ENCODE assay signal across 8 cellular contexts in genomic region chr1:33367488-33368405, GRCh38. TPM values are rescaled to one million over a fixed set of nuclear protein-coding genes. Genes with fewer than 3 reads are reported as not detected.
DNase-seq lines count a peak whose midpoint lies in the region; ATAC-seq and TF ChIP-seq lines count a peak whose summit lies in the region.

No MANE protein-coding gene starts in this region.

- no peak overlapping the region for H3K9ac ChIP-seq in NT2/D1 (ENCODE audit: insufficient read length, low read depth)

- H3K27me3 ChIP-seq in NT2/D1 (ENCODE audit: insufficient read depth, insufficient read length) = no peaks in the 10 kb centered on the region

- H3K4me3 ChIP-seq in NT2/D1 (ENCODE audit: insufficient read length, low read depth) = no peak overlapping the region
- H3K4me3 ChIP-seq in epithelial cell of esophagus (ENCODE audit: low read length) = no peak overlapping the region
- H3K4me3 ChIP-seq in mucosa of descending colon = no peak overlapping the region

- H3K9me3 ChIP-seq in NT2/D1 (ENCODE audit: insufficient read depth, low read length) (no peaks in the 10 kb centered on the region), mucosa of descending colon (no peaks in the 10 kb centered on the region)

- TF ChIP-seq CTCF in epithelial cell of esophagus (IDR thresholded peaks at IDR 0.05; ENCODE audit: insufficient read depth, low read depth, low read length, missing control alignments) (peak; percentile 98), mucosa of descending colon (IDR thresholded peaks at IDR 0.05) (peak; percentile 96)

- H3K36me3 ChIP-seq in NT2/D1 (ENCODE audit: insufficient read depth, insufficient read length, low read length) (peaks cover 14% of the 10 kb centered on the region), mucosa of descending colon (ENCODE audit: low read depth) (no peaks in the 10 kb centered on the region)

- DNase-seq in EH (ENCODE audit: low read depth) (peak; percentile 82), NT2/D1 (ENCODE audit: low read depth, low spot score) (peak; percentile 81), activated T-cell treated with anti-CD3 and anti-CD28 coated beads for 1 hour (ENCODE audit: low read depth) (peak; percentile 88), epithelial cell of esophagus (ENCODE audit: low read depth) (peak; percentile 81), mucosa of descending colon (peak; percentile 85 to 91 (median 89))
- peak; percentile 71 to 75 for DNase-seq in stimulated activated CD8-positive, alpha-beta memory T cell treated with anti-CD3 and anti-CD28 coated beads, Interleukin-4, amount 100 ng/mL, for 1 hour (ENCODE audit: low read depth in 2 of 2, low spot score in 1 of 2)

- ATAC-seq in HG03196 (IDR thresholded peaks at IDR 0.05; ENCODE audit: unreplicated experiment) = peak; percentile 52
- ATAC-seq in mucosa of descending colon = peak; percentile 94
- ATAC-seq in HG03442 (IDR thresholded peaks at IDR 0.05; ENCODE audit: unreplicated experiment) = no peak

- H3K4me1 ChIP-seq in NT2/D1 (ENCODE audit: insufficient read depth, insufficient read length) (peaks cover 27% of the 10 kb centered on the region), mucosa of descending colon (ENCODE audit: low read depth) (no peaks in the 10 kb centered on the region)

- intact Hi-C loops in mucosa of descending colon (cut with DNase I, micrococcal nuclease) = loop anchor here (5.0 kb wide), 1 partner anchor 70 kb away; no protein-coding TSS in a partner anchor

RNA-seq across cellular contexts. Expression of gene A3GALT2, which starts 46.8 kb away (rescaled TPM):
- total RNA-seq in mucosa of descending colon = not detected
